16 cellular contexts compared by ENCODE assay signal in the genomic region with DNA sequence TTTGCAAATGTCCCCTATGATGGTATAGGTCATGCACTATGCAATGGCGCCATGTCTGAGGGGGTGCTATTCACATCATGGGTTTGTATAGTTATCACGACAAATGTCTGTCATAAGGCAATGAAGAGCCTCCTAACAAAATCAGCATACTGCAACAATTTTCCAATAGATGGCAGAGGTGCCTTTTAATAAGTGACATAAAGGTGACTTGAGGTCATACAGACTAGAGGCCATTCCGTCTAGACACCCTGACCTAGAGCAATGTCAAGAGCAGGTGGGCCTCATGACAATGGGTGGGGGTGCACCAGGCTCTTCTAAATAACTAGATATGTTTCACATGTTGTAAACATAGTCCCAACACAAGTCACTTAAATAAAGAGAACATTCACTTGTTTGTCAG.
A peak's percentile ranks its signal among the peaks of the same experiment; 100 is the strongest.
DNase-seq lines count a peak whose midpoint lies in the region; ATAC-seq and TF ChIP-seq lines count a peak whose summit lies in the region.
"Had no signal": no experiment of that assay in that cellular context is flagged by ENCODE, and none has a peak within 500 bp of the region (broad histone marks: within the 10 kb centered on the region; RNA-seq: fewer than 3 reads in every experiment).

No MANE protein-coding gene starts in this region.

- H3K9me2 ChIP-seq in Loucy (replicated peaks; ENCODE audit: low read depth, low read length) = no peaks in the 10 kb centered on the region
- no peaks in the 10 kb centered on the region for H3K9me2 ChIP-seq in hepatocyte (replicated peaks; ENCODE audit: insufficient read depth)

- H3K4me1 ChIP-seq in Loucy (ENCODE audit: insufficient read depth, low read length, poor library complexity, severe bottlenecking) (no peaks in the 10 kb centered on the region), hepatocyte (ENCODE audit: insufficient read depth) (no peaks in the 10 kb centered on the region), gastroesophageal sphincter (peaks cover 0 to 7% (median 0%) of the 10 kb centered on the region in 3 donors)

- no peak for TF ChIP-seq POLR2A in gastroesophageal sphincter (IDR thresholded peaks at IDR 0.05)

- DNase-seq in hepatocyte (ENCODE audit: low spot score) (no peak), medulla oblongata (ENCODE audit: extremely low spot score) (peak; percentile 3), NCI-H2227 (lab: John Stamatoyannopoulos, UW; ENCODE audit: unreplicated experiment) (no peak)
- DNase-seq: AML-193; Calu3; CD4-positive, alpha-beta memory T cell; DMS79 treated with DMSO at 0.1 percent for 48 hours; GF-D8; HCEC 1CT; KBM-7 had no signal

- WGBS in hepatocyte (ENCODE audit: low lambda C conversion rate, missing lambda C conversion rate) = 93% methylated on average over 3 of the region's 3 CpGs
- 82 to 100% methylated on average over 1 to 2 of the region's 3 CpGs for WGBS in gastroesophageal sphincter (ENCODE audit: low coverage in 1 of 2), 2 donors

- TF ChIP-seq EP300 in gastroesophageal sphincter (IDR thresholded peaks at IDR 0.05) = no peak

- H3K79me2 ChIP-seq in Loucy (ENCODE audit: insufficient read depth, low read length) (no peaks in the 10 kb centered on the region), hepatocyte (no peaks in the 10 kb centered on the region)

- H3K4me2 ChIP-seq in Loucy (ENCODE audit: low read depth, low read length, poor library complexity, severe bottlenecking) = no peak overlapping the region
- no peak overlapping the region for H3K4me2 ChIP-seq in hepatocyte
- H3K4me2 ChIP-seq: GM23338 had no signal

- H3K4me3 ChIP-seq in Loucy (ENCODE audit: low read length, poor library complexity, severe bottlenecking) (no peak overlapping the region), hepatocyte (no peak overlapping the region), gastroesophageal sphincter (no peak overlapping the region)
- H3K4me3 ChIP-seq: GM12878, GM23338 had no signal

- H4K20me1 ChIP-seq in Loucy (ENCODE audit: insufficient read depth, low read length, poor library complexity, severe bottlenecking) = no peaks in the 10 kb centered on the region
- H4K20me1 ChIP-seq in hepatocyte (ENCODE audit: insufficient read depth, poor library complexity, severe bottlenecking) = no peaks in the 10 kb centered on the region

- H2AFZ ChIP-seq in Loucy (ENCODE audit: low read length) = no peak overlapping the region
- no peak overlapping the region for H2AFZ ChIP-seq in hepatocyte
- H2AFZ ChIP-seq: GM23338 had no signal

- H3K27ac ChIP-seq in hepatocyte (peak overlapping the region; percentile 65), gastroesophageal sphincter (no peak overlapping the region)

- H3K36me3 ChIP-seq in Loucy (ENCODE audit: insufficient read depth, low read length) = no peaks in the 10 kb centered on the region
- no peaks in the 10 kb centered on the region for H3K36me3 ChIP-seq in hepatocyte (replicated peaks; ENCODE audit: insufficient read depth, low read depth)
- no peaks in the 10 kb centered on the region for H3K36me3 ChIP-seq in gastroesophageal sphincter

- H3K9ac ChIP-seq in Loucy (ENCODE audit: low read depth, low read length, poor library complexity, severe bottlenecking) = no peak overlapping the region

- ATAC-seq in GM19328 (IDR thresholded peaks at IDR 0.05; ENCODE audit: unreplicated experiment) (no peak), HG03196 (IDR thresholded peaks at IDR 0.05; ENCODE audit: unreplicated experiment) (no peak), gastroesophageal sphincter (no peak)
- ATAC-seq: GM12878, GM23338 had no signal

- H3K9me3 ChIP-seq in Loucy (ENCODE audit: insufficient read depth, low read depth, low read length) = no peaks in the 10 kb centered on the region
- no peaks in the 10 kb centered on the region for H3K9me3 ChIP-seq in hepatocyte (ENCODE audit: low read depth)
- no peaks in the 10 kb centered on the region for H3K9me3 ChIP-seq in gastroesophageal sphincter

- no peaks in the 10 kb centered on the region for H3F3A ChIP-seq in Loucy (ENCODE audit: low read depth)

- TF ChIP-seq CTCF in Loucy (conservative IDR thresholded peaks at IDR 0.05; ENCODE audit: low read length) = peak; percentile 21
- TF ChIP-seq CTCF in hepatocyte (IDR thresholded peaks at IDR 0.05; ENCODE audit: poor library complexity) = no peak
- no peak for TF ChIP-seq CTCF in gastroesophageal sphincter (IDR thresholded peaks at IDR 0.05)

- no peaks in the 10 kb centered on the region for H3K27me3 ChIP-seq in Loucy (ENCODE audit: insufficient read depth, low read length, poor library complexity, severe bottlenecking)
- H3K27me3 ChIP-seq in hepatocyte = no peaks in the 10 kb centered on the region
- H3K27me3 ChIP-seq in gastroesophageal sphincter = no peaks in the 10 kb centered on the region
